ENCODE assay signal across 27 cellular contexts in the genomic region with DNA sequence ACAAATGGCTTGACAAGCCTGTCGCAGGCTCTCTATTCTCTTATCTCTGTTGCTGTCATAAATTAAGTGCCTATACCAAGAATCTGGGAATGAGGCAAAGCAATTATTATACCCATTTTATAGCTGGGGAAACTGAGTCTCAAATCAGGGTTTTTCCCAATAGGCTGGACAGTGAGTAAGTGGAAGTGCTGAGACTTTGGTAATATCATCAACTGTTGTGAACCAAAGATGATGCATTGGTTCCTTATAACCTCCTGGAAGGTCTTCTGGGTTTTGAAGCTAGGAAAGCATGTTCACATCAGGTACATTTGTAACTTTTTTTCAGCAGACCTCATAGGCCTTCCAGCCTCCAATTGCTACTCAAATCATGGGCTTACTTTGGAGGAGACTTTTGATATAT.
"Had no signal": no experiment of that assay in that cellular context is flagged by ENCODE, and none has a peak within 500 bp of the region (broad histone marks: within the 10 kb centered on the region; RNA-seq: fewer than 3 reads in every experiment).

No MANE protein-coding gene starts in this region.

- H3K4me3 ChIP-seq: stomach, suprapubic skin, testis, thoracic aorta, thyroid gland, tibial artery, tibial nerve, transverse colon, upper lobe of left lung, upper lobe of right lung, uterus, vagina had no signal

- DNase-seq: stimulated activated CD4-positive, alpha-beta T cell treated with anti-CD3 and anti-CD28 coated beads, Interleukin-2, amount 100 ng/mL, for 48 hours; stimulated activated CD4-positive, alpha-beta T cell treated with anti-CD3 and anti-CD28 coated beads, Interleukin-4, amount 100 ng/mL, for 1 hour; stimulated activated CD4-positive, alpha-beta T cell treated with anti-CD3 and anti-CD28 coated beads, Interleukin-4, amount 100 ng/mL, for 24 hours; stimulated activated CD4-positive, alpha-beta T cell treated with anti-CD3 and anti-CD28 coated beads, Interleukin-4, amount 100 ng/mL, for 4 hours; stimulated activated CD8-positive, alpha-beta memory T cell treated with anti-CD3 and anti-CD28 coated beads, Interleukin-4, amount 100 ng/mL, for 48 hours; stimulated activated naive B cell treated with anti-CD40 and anti-IgM and Interleukin-4, amounts not matched to agents 10 μg/mL and 1 μg/mL and 100 μg/mL, for 72 hours; stimulated activated naive CD4-positive, alpha-beta T cell; stimulated activated naive CD4-positive, alpha-beta T cell treated with Interleukin-2 at 50 U/mL for 16 hours; stimulated activated naive CD8-positive, alpha-beta T cell treated with anti-CD3 and anti-CD28 coated beads, Interleukin-15, amount 100 ng/mL, for 72 hours; stimulated activated naive CD8-positive, alpha-beta T cell treated with anti-CD3 and anti-CD28 coated beads, Interleukin-15, Interleukin-2, amounts not matched to agents 100 U/mL and 50 U/mL, for 24 hours; stomach; substantia nigra; testis; thyroid gland; tibial artery; transverse colon; trophoblast cell; upper lobe of left lung; upper lobe of right lung; uterus had no signal

- H3K36me3 ChIP-seq: stomach, thoracic aorta, thyroid gland, tibial artery, tibial nerve, transverse colon, upper lobe of left lung, upper lobe of right lung, uterus, vagina had no signal

- FAIRE-seq: urothelium cell line had no signal

- H3K27me3 ChIP-seq: stomach, suprapubic skin, testis, thyroid gland, tibial artery, tibial nerve, transverse colon, upper lobe of left lung, upper lobe of right lung, uterus, vagina had no signal

- H3K27ac ChIP-seq: stomach, suprapubic skin, testis, thoracic aorta, thyroid gland, tibial artery, tibial nerve, transverse colon, upper lobe of left lung, upper lobe of right lung, uterus, vagina had no signal

- ATAC-seq: stimulated activated effector memory CD8-positive, alpha-beta T cell treated with anti-CD3 and anti-CD28 coated beads, Interleukin-12 subunit alpha, Interleukin-12 subunit beta, amount 100 ng/mL, for 72 hours; stimulated activated memory B cell treated with anti-CD40 and anti-IgM and Interleukin-4, amounts not matched to agents 10 μg/mL and 1 μg/mL and 100 μg/mL, for 72 hours; stimulated activated naive B cell treated with anti-CD40 and anti-IgM and Interleukin-4, amounts not matched to agents 10 μg/mL and 1 μg/mL and 100 μg/mL, for 72 hours; stimulated activated naive CD8-positive, alpha-beta T cell treated with anti-CD3 and anti-CD28 coated beads, Interleukin-15, amount 100 ng/mL, for 72 hours; stimulated activated naive CD8-positive, alpha-beta T cell treated with anti-CD3 and anti-CD28 coated beads, Interleukin-15, Interleukin-2, amounts not matched to agents 100 U/mL and 50 U/mL, for 24 hours; upper lobe of right lung had no signal

- H3K9me3 ChIP-seq: stomach, suprapubic skin, testis, thoracic aorta, thyroid gland, tibial artery, tibial nerve, transverse colon, upper lobe of left lung, upper lobe of right lung, uterus, vagina had no signal

- H3K4me1 ChIP-seq: stomach, suprapubic skin, testis, thyroid gland, tibial artery, tibial nerve, transverse colon, upper lobe of left lung, upper lobe of right lung, uterus, vagina had no signal
